In the genomic region with DNA sequence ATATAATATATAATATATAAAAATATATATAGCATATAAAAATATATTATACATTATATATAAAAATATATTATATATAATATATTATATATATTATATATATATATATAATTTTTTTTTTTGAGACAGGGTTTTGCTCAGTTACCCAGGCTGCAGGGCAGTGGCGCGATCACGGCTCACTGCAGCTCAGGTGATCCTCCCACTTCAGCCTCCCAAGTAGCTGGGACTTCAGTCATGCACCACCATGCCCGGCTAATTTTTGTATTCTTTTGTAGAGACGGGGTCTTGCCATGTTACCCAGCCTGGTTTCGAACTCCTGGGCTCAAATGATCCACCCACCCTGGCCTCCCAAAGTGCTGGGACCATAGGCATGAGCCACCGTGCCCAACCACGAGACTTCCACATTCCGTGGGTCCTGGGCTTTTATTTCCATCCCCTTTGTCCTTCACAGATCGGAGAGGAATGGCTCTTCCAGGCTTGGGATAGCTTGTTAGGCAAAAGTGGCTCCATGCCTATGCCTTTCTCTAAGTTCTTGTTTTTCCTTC, we compare ENCODE assay signal across 16 cellular contexts.
DNase-seq lines count a peak whose midpoint lies in the region; ATAC-seq and TF ChIP-seq lines count a peak whose summit lies in the region.
"Had no signal": no experiment of that assay in that cellular context is flagged by ENCODE, and none has a peak within 500 bp of the region (broad histone marks: within the 10 kb centered on the region; RNA-seq: fewer than 3 reads in every experiment).

No MANE protein-coding gene starts in this region.

- H3K27ac Mint-ChIP-seq in activated naive CD8-positive, alpha-beta T cell treated with anti-CD3 and anti-CD28 coated beads, Interleukin-2, amount 10 ng/mL, durations not matched to agents 7 days and 5 days, result no peak overlapping the region
- H3K27ac Mint-ChIP-seq in activated naive CD8-positive, alpha-beta T cell treated with anti-CD3 and anti-CD28 coated beads, Interleukin-2, amount 50 U/mL, for 24 hours, result no peak overlapping the region
- no peak overlapping the region for H3K27ac Mint-ChIP-seq in chondrocyte (ENCODE audit: unreplicated experiment)
- H3K27ac Mint-ChIP-seq: IgD-negative memory B cell had no signal

- no peaks in the 10 kb centered on the region; the same call in 1 of the 2 replicates for H3K4me1 ChIP-seq in BE2C
- no peaks in the 10 kb centered on the region for H3K4me1 ChIP-seq in psoas muscle

- no peaks in the 10 kb centered on the region for H3K27me3 Mint-ChIP-seq in activated naive CD8-positive, alpha-beta T cell treated with anti-CD3 and anti-CD28 coated beads, Interleukin-2, amount 10 ng/mL, durations not matched to agents 7 days and 5 days
- no peaks in the 10 kb centered on the region for H3K27me3 Mint-ChIP-seq in activated naive CD8-positive, alpha-beta T cell treated with anti-CD3 and anti-CD28 coated beads, Interleukin-2, amount 50 U/mL, for 24 hours
- no peaks in the 10 kb centered on the region for H3K27me3 Mint-ChIP-seq in chondrocyte (ENCODE audit: low read depth)

- POLR2A ChIA-PET in activated naive CD8-positive, alpha-beta T cell treated with anti-CD3 and anti-CD28 coated beads, Interleukin-2, amount 10 ng/mL, durations not matched to agents 7 days and 5 days (lab: Charles Lee), result no interaction called here

- WGBS in psoas muscle, 3 donors, result 76 to 84% (median 82%) methylated on average over 10 of the region's 10 CpGs

- no peaks in the 10 kb centered on the region for H3K36me3 ChIP-seq in BE2C
- no peaks in the 10 kb centered on the region for H3K36me3 ChIP-seq in psoas muscle (ENCODE audit: insufficient read depth in 1 of 2, low read depth in 1 of 2)
- H3K36me3 ChIP-seq: SJCRH30 had no signal

- H3K27ac ChIP-seq in psoas muscle, result no peak overlapping the region
- H3K27ac ChIP-seq: C4-2B, SJCRH30 had no signal

- intact Hi-C loops in psoas muscle (cut with DNase I), result loop anchor here in 1 of 2 donors (5.0 kb wide), 1 partner anchor 42 kb away; no protein-coding TSS in a partner anchor

- H3K4me3 ChIP-seq in BE2C (ENCODE audit: low read depth, low read length) (no peak overlapping the region), psoas muscle (no peak overlapping the region)
- H3K4me3 ChIP-seq: SJCRH30 had no signal

- H3K9me3 ChIP-seq in BE2C, result no peaks in the 10 kb centered on the region
- no peaks in the 10 kb centered on the region for H3K9me3 ChIP-seq in psoas muscle
- H3K9me3 ChIP-seq: SJCRH30 had no signal

- H3K9me3 Mint-ChIP-seq in activated naive CD8-positive, alpha-beta T cell treated with anti-CD3 and anti-CD28 coated beads, Interleukin-2, amount 10 ng/mL, durations not matched to agents 7 days and 5 days, result no peaks in the 10 kb centered on the region
- H3K9me3 Mint-ChIP-seq in activated naive CD8-positive, alpha-beta T cell treated with anti-CD3 and anti-CD28 coated beads, Interleukin-2, amount 50 U/mL, for 24 hours, result no peaks in the 10 kb centered on the region
- H3K9me3 Mint-ChIP-seq in chondrocyte (ENCODE audit: low read depth), result no peaks in the 10 kb centered on the region

- H3K27me3 ChIP-seq in BE2C, result no peaks in the 10 kb centered on the region
- H3K27me3 ChIP-seq in psoas muscle (ENCODE audit: insufficient read depth in 3 of 3, low read length in 2 of 3), result peaks cover 0 to 2% (median 0%) of the 10 kb centered on the region in 3 donors

- H3K4me1 Mint-ChIP-seq in activated naive CD8-positive, alpha-beta T cell treated with anti-CD3 and anti-CD28 coated beads, Interleukin-2, amount 10 ng/mL, durations not matched to agents 7 days and 5 days, result peaks cover 39% of the 10 kb centered on the region
- peaks cover 34% of the 10 kb centered on the region for H3K4me1 Mint-ChIP-seq in activated naive CD8-positive, alpha-beta T cell treated with anti-CD3 and anti-CD28 coated beads, Interleukin-2, amount 50 U/mL, for 24 hours
- H3K4me1 Mint-ChIP-seq in chondrocyte (ENCODE audit: low read depth), result peaks cover 8% of the 10 kb centered on the region

- DNase-seq in activated naive CD8-positive, alpha-beta T cell treated with anti-CD3 and anti-CD28 coated beads, Interleukin-2, amount 10 ng/mL, durations not matched to agents 7 days and 5 days, result peak; percentile 29
- DNase-seq in activated naive CD8-positive, alpha-beta T cell treated with anti-CD3 and anti-CD28 coated beads, Interleukin-2, amount 50 U/mL, for 24 hours, result no peak
- DNase-seq in BE2C, result peak; percentile 1
- peak; percentile 11 for DNase-seq in chondrocyte (ENCODE audit: low spot score)
- DNase-seq in psoas muscle, result peak; percentile 4 to 26
- DNase-seq in cerebellar nuclear complex (lab: John Stamatoyannopoulos, UW), result no peak
- DNase-seq: GOT3, MM.1S, NCI-H1694 treated with DMSO at 0.1 percent for 48 hours, NCI-H2227 treated with DMSO at 0.1 percent for 48 hours, NCI-H510A treated with DMSO at 0.1 percent for 48 hours, SJCRH30 had no signal

- TF ChIP-seq CTCF in BE2C (IDR thresholded peaks at IDR 0.05; ENCODE audit: low read depth, low read length) (no peak), chondrocyte (IDR thresholded peaks at IDR 0.05) (no peak), psoas muscle (IDR thresholded peaks at IDR 0.05) (no peak)

- no peak for ATAC-seq in activated naive CD8-positive, alpha-beta T cell treated with anti-CD3 and anti-CD28 coated beads, Interleukin-2, amount 10 ng/mL, durations not matched to agents 7 days and 5 days (ENCODE audit: low read depth)
- no peak for ATAC-seq in activated naive CD8-positive, alpha-beta T cell treated with anti-CD3 and anti-CD28 coated beads, Interleukin-2, amount 50 U/mL, for 24 hours
- ATAC-seq in psoas muscle (no peak), HG03175 (IDR thresholded peaks at IDR 0.05; ENCODE audit: unreplicated experiment) (no peak)
- ATAC-seq: HCT116 had no signal

- no peaks in the 10 kb centered on the region for H3K36me3 Mint-ChIP-seq in activated naive CD8-positive, alpha-beta T cell treated with anti-CD3 and anti-CD28 coated beads, Interleukin-2, amount 10 ng/mL, durations not matched to agents 7 days and 5 days
- H3K36me3 Mint-ChIP-seq in activated naive CD8-positive, alpha-beta T cell treated with anti-CD3 and anti-CD28 coated beads, Interleukin-2, amount 50 U/mL, for 24 hours (ENCODE audit: low read depth), result no peaks in the 10 kb centered on the region
- H3K36me3 Mint-ChIP-seq in chondrocyte (ENCODE audit: low read depth), result no peaks in the 10 kb centered on the region
- H3K36me3 Mint-ChIP-seq: IgD-negative memory B cell had no signal

- H3K4me3 Mint-ChIP-seq in activated naive CD8-positive, alpha-beta T cell treated with anti-CD3 and anti-CD28 coated beads, Interleukin-2, amount 10 ng/mL, durations not matched to agents 7 days and 5 days, result no peak overlapping the region
- H3K4me3 Mint-ChIP-seq in activated naive CD8-positive, alpha-beta T cell treated with anti-CD3 and anti-CD28 coated beads, Interleukin-2, amount 50 U/mL, for 24 hours, result no peak overlapping the region
- H3K4me3 Mint-ChIP-seq in chondrocyte (ENCODE audit: unreplicated experiment), result no peak overlapping the region
- H3K4me3 Mint-ChIP-seq: IgD-negative memory B cell had no signal

Comparison
In these comparisons a context has a peak if more than half of its experiments do, and no peak if none do; other contexts are left out.
1. DNase-seq: peak in activated naive CD8-positive, alpha-beta T cell treated with anti-CD3 and anti-CD28 coated beads, Interleukin-2, amount 10 ng/mL, durations not matched to agents 7 days and 5 days (single experiment), BE2C (single experiment), chondrocyte (single experiment) and psoas muscle (2 of 2); none in activated naive CD8-positive, alpha-beta T cell treated with anti-CD3 and anti-CD28 coated beads, Interleukin-2, amount 50 U/mL, for 24 hours (single experiment) and cerebellar nuclear complex (0 of 2).